ENCODE assay signal across 24 cellular contexts in genomic region chr4:44848466-44848865, GRCh38.
"Had no signal": no experiment of that assay in that cellular context is flagged by ENCODE, and none has a peak within 500 bp of the region (broad histone marks: within the 10 kb centered on the region; RNA-seq: fewer than 3 reads in every experiment).

No MANE protein-coding gene starts in this region.

- H3K27me3 ChIP-seq: adrenal gland had no signal

- ATAC-seq: activated CD8-positive, alpha-beta T cell treated with anti-CD3 and anti-CD28 coated beads, Interleukin-2, amount 10 ng/mL, durations not matched to agents 7 days and 5 days; K562; PC-3; T-helper 17 cell; WTC11 had no signal

- H3K9me3 ChIP-seq: adrenal gland had no signal

- H3K27ac ChIP-seq: adrenal gland had no signal

- DNase-seq: activated CD4-positive, alpha-beta T cell treated with anti-CD3 and anti-CD28 coated beads for 48 hours; activated CD4-positive, alpha-beta T cell treated with anti-CD3 and anti-CD28 coated beads, Interleukin-2, amount 50 U/mL, for 4 hours; activated CD4-positive, CD25-positive, alpha-beta regulatory T cell treated with anti-CD3 and anti-CD28 coated beads, Interleukin-2, amount 50 U/mL, for 72 hours; activated CD8-positive, alpha-beta memory T cell treated with anti-CD3 and anti-CD28 coated beads, Interleukin-2, amount 50 U/mL, for 48 hours; activated CD8-positive, alpha-beta T cell treated with anti-CD3 and anti-CD28 coated beads, Interleukin-2, amount 10 ng/mL, durations not matched to agents 7 days and 5 days; activated naive CD4-positive, alpha-beta T cell treated with anti-CD3 and anti-CD28 coated beads, Interleukin-2, amount 50 U/mL, for 16 hours; activated naive CD8-positive, alpha-beta T cell treated with anti-CD3 and anti-CD28 coated beads, Interleukin-2, amount 10 ng/mL, durations not matched to agents 7 days and 5 days; activated T-cell treated with anti-CD3 and anti-CD28 coated beads, Interleukin-2, amount 50 U/mL, for 1 hour; adrenal gland; anterior cingulate cortex; central memory CD4-positive, alpha-beta T cell; Karpas-422; MM.1S; NCI-H1436 treated with DMSO at 0.1 percent for 48 hours; NCI-H187; NCI-H2081; NCI-H2171; NCI-H226; PC-3; SIG-M5; T-helper 17 cell; T-helper 9 cell had no signal

- H3K4me1 ChIP-seq: adrenal gland had no signal

- H3K36me3 ChIP-seq: adrenal gland had no signal

- H3K4me3 ChIP-seq: adrenal gland, K562 had no signal
